ENCODE assay signal across 15 cellular contexts in genomic region chr12:103313894-103314293, GRCh38.
"Had no signal": no experiment of that assay in that cellular context is flagged by ENCODE, and none has a peak within 500 bp of the region (broad histone marks: within the 10 kb centered on the region; RNA-seq: fewer than 3 reads in every experiment).

No MANE protein-coding gene starts in this region.

- H3K36me3 Mint-ChIP-seq: activated CD4-positive, alpha-beta memory T cell treated with anti-CD3 and anti-CD28 coated beads for 36 hours; type B pancreatic cell had no signal

- H3K27ac Mint-ChIP-seq: activated CD4-positive, alpha-beta memory T cell treated with anti-CD3 and anti-CD28 coated beads for 36 hours; effector memory CD8-positive, alpha-beta T cell; nephron; stimulated activated naive CD8-positive, alpha-beta T cell treated with anti-CD3 and anti-CD28 coated beads, Interleukin-15, Interleukin-2, amounts not matched to agents 100 ng/mL and 50 ng/mL, for 24 hours; T-helper 2 cell treated with Interferon-gamma antibody and Interleukin-4, amounts not matched to agents 5 μg/mL and 100 μg/mL, for 36 hours; type B pancreatic cell had no signal

- H3K36me3 ChIP-seq: heart left ventricle had no signal

- H3K4me3 ChIP-seq: heart left ventricle had no signal

- H3K4me1 ChIP-seq: heart left ventricle had no signal

- DNase-seq: activated CD4-positive, alpha-beta memory T cell treated with anti-CD3 and anti-CD28 coated beads for 36 hours; activated CD4-positive, alpha-beta T cell treated with anti-CD3 and anti-CD28 coated beads for 1 hour; activated gamma-delta T cell treated with Interleukin-2 at 50 U/mL for 16 hours; activated T-cell treated with anti-CD3 and anti-CD28 coated beads, Interleukin-2, amount 50 U/mL, for 48 hours; dermis blood vessel endothelial cell; effector memory CD8-positive, alpha-beta T cell; heart left ventricle; nucleus accumbens; stimulated activated CD4-positive, alpha-beta T cell treated with anti-CD3 and anti-CD28 coated beads, Interleukin-4, amount 100 ng/mL, for 1 hour; SW 1271 had no signal

- H3K4me3 Mint-ChIP-seq: activated CD4-positive, alpha-beta memory T cell treated with anti-CD3 and anti-CD28 coated beads for 36 hours; effector memory CD8-positive, alpha-beta T cell; nephron; stimulated activated naive CD8-positive, alpha-beta T cell treated with anti-CD3 and anti-CD28 coated beads, Interleukin-15, Interleukin-2, amounts not matched to agents 100 ng/mL and 50 ng/mL, for 24 hours; T-helper 2 cell treated with Interferon-gamma antibody and Interleukin-4, amounts not matched to agents 5 μg/mL and 100 μg/mL, for 36 hours; type B pancreatic cell had no signal

- H3K27me3 ChIP-seq: heart left ventricle had no signal

- H3K27ac ChIP-seq: epithelial cell of prostate, heart left ventricle had no signal

- H3K27me3 Mint-ChIP-seq: activated CD4-positive, alpha-beta memory T cell treated with anti-CD3 and anti-CD28 coated beads for 36 hours; effector memory CD8-positive, alpha-beta T cell; stimulated activated naive CD8-positive, alpha-beta T cell treated with anti-CD3 and anti-CD28 coated beads, Interleukin-15, Interleukin-2, amounts not matched to agents 100 ng/mL and 50 ng/mL, for 24 hours had no signal

- H3K9me3 Mint-ChIP-seq: nephron; T-helper 2 cell treated with Interferon-gamma antibody and Interleukin-4, amounts not matched to agents 5 μg/mL and 100 μg/mL, for 36 hours; type B pancreatic cell had no signal

- ATAC-seq: effector memory CD8-positive, alpha-beta T cell; heart left ventricle had no signal

- H3K4me1 Mint-ChIP-seq: nephron had no signal
